ENCODE assay signal across 18 cellular contexts in the genomic region with DNA sequence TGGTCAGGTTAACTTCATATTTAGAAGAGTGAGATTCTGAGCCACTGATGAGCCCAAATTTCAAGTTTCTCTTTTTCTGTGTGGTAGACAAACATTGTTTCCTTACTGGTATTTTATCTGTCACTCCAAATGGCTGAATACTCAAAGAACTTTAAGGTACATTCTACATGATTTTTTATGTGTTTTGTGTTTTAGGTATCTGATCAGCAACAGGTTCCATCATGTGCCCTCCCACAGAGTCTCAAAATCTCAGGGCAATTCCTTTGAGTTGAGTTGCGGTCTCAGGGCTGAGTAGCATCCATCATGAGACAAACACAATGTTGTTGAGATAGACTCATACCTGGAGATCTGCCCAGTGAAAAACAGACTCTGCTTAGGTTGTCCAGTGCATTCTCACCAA. TPM values are rescaled to one million over a fixed set of nuclear protein-coding genes. Genes with fewer than 3 reads are reported as not detected.
DNase-seq lines count a peak whose midpoint lies in the region; ATAC-seq, FAIRE-seq and TF ChIP-seq lines count a peak whose summit lies in the region.
"Had no signal": no experiment of that assay in that cellular context is flagged by ENCODE, and none has a peak within 500 bp of the region (broad histone marks: within the 10 kb centered on the region; RNA-seq: fewer than 3 reads in every experiment).

No MANE protein-coding gene starts in this region.

- no peaks in the 10 kb centered on the region for H3K4me1 ChIP-seq in GM23338 (ENCODE audit: insufficient read depth)
- H3K4me1 ChIP-seq in neural progenitor cell = no peaks in the 10 kb centered on the region

- H3K9me3 Mint-ChIP-seq in GM23338 = no peaks in the 10 kb centered on the region
- no peaks in the 10 kb centered on the region for H3K9me3 Mint-ChIP-seq in neural progenitor cell
- H3K9me3 Mint-ChIP-seq: CD4-positive, alpha-beta memory T cell; H9 had no signal

- H3F3A ChIP-seq in GM23338 (replicated peaks; ENCODE audit: low read depth) (no peaks in the 10 kb centered on the region), neural progenitor cell (ENCODE audit: low read depth) (no peaks in the 10 kb centered on the region)

- H3K4me1 Mint-ChIP-seq in GM23338 (no peaks in the 10 kb centered on the region), neural progenitor cell (peaks cover 36% of the 10 kb centered on the region)
- H3K4me1 Mint-ChIP-seq: H9 had no signal

- no peaks in the 10 kb centered on the region for H3K27me3 ChIP-seq in GM23338 (ENCODE audit: insufficient read depth)
- no peaks in the 10 kb centered on the region for H3K27me3 ChIP-seq in neural progenitor cell

- H3K9ac ChIP-seq in neural progenitor cell = no peak overlapping the region
- H3K9ac ChIP-seq: GM23248 had no signal

- H3K27me3 Mint-ChIP-seq in GM23338 (ENCODE audit: insufficient read depth, low read depth, poor library complexity) (no peaks in the 10 kb centered on the region), neural progenitor cell (ENCODE audit: insufficient read depth, low read depth) (peaks cover 2% of the 10 kb centered on the region)

- H3K36me3 ChIP-seq in GM23338 (ENCODE audit: insufficient read depth) (no peaks in the 10 kb centered on the region; the same call in 1 of the 2 replicates), neural progenitor cell (no peaks in the 10 kb centered on the region)

- H3K27ac Mint-ChIP-seq in GM23338 (no peak overlapping the region), neural progenitor cell (peak overlapping the region; percentile 38)
- H3K27ac Mint-ChIP-seq: CD4-positive, alpha-beta memory T cell; H9 had no signal

- H3K9me2 ChIP-seq in GM23338 (ENCODE audit: insufficient read depth) = no peaks in the 10 kb centered on the region

- H2AFZ ChIP-seq in GM23338 = peak overlapping the region; percentile 44; the same call in 1 of the 2 replicates
- no peak overlapping the region for H2AFZ ChIP-seq in neural progenitor cell (replicated peaks)
- H2AFZ ChIP-seq: GM23248 had no signal

- H3K27ac ChIP-seq in GM23338 (ENCODE audit: low read depth) = no peak overlapping the region
- H3K27ac ChIP-seq in neural progenitor cell = no peak overlapping the region
- H3K27ac ChIP-seq: GM23248 had no signal

- H3K79me2 ChIP-seq in GM23338 (replicated peaks; ENCODE audit: insufficient read depth) (no peaks in the 10 kb centered on the region), neural progenitor cell (ENCODE audit: low read depth) (no peaks in the 10 kb centered on the region)

- TF ChIP-seq CTCF in D721Med (IDR thresholded peaks at IDR 0.05; ENCODE audit: insufficient read depth, missing control alignments) (no peak), GM23338 (conservative IDR thresholded peaks at IDR 0.05; ENCODE audit: low read depth in 2 of 2) (no peak), neural progenitor cell (IDR thresholded peaks at IDR 0.05) (no peak)

- H3K36me3 Mint-ChIP-seq in GM23338 (ENCODE audit: low read depth) (no peaks in the 10 kb centered on the region), neural progenitor cell (no peaks in the 10 kb centered on the region)
- H3K36me3 Mint-ChIP-seq: CD4-positive, alpha-beta memory T cell had no signal

- H3K4me2 ChIP-seq in GM23338 (no peak overlapping the region), neural progenitor cell (no peak overlapping the region)

- H3K4me3 ChIP-seq in GM23338 = no peak overlapping the region
- H3K4me3 ChIP-seq in neural progenitor cell = no peak overlapping the region
- H3K4me3 ChIP-seq: GM23248 had no signal

- H4K20me1 ChIP-seq in GM23338 (replicated peaks; ENCODE audit: insufficient read depth) = no peaks in the 10 kb centered on the region
- no peaks in the 10 kb centered on the region for H4K20me1 ChIP-seq in neural progenitor cell (ENCODE audit: low read depth)

- FAIRE-seq in D721Med (lab: Jason Lieb, UNC) = peak; percentile 21
- FAIRE-seq: G401.6, GM12892, GM19239 had no signal

- H3K4me3 Mint-ChIP-seq in GM23338 = no peak overlapping the region
- no peak overlapping the region for H3K4me3 Mint-ChIP-seq in neural progenitor cell
- H3K4me3 Mint-ChIP-seq: CD4-positive, alpha-beta memory T cell; H9 had no signal

- DNase-seq in D721Med (ENCODE audit: insufficient read length, low spot score) (no peak), GM23338 (ENCODE audit: low spot score) (no peak), M059J (ENCODE audit: low read depth) (peak; percentile 9), neural progenitor cell (ENCODE audit: low spot score) (no peak), SIG-M5 treated with dmso at 0.1 percent for 504 hours (lab: John Stamatoyannopoulos, UW; ENCODE audit: unreplicated experiment) (no peak), left lobe of liver (ENCODE audit: low spot score) (no peak)
- DNase-seq: C1 segment of cervical spinal cord; Calu3; CD4-positive, alpha-beta memory T cell; COR-L47; DMS153; DND-41; GM23248; H9 had no signal

- no peaks in the 10 kb centered on the region for H3K9me3 ChIP-seq in neural progenitor cell (ENCODE audit: low read depth)

- ATAC-seq in GM23338 (no peak), left lobe of liver (no peak), GM18502 (IDR thresholded peaks at IDR 0.05; ENCODE audit: poor library complexity, unreplicated experiment) (no peak)

TF ChIP-seq in GM23338, 12 proteins besides CTCF, POLR2A, EP300 and RAD21:
- TF ChIP-seq, protein P1, sequence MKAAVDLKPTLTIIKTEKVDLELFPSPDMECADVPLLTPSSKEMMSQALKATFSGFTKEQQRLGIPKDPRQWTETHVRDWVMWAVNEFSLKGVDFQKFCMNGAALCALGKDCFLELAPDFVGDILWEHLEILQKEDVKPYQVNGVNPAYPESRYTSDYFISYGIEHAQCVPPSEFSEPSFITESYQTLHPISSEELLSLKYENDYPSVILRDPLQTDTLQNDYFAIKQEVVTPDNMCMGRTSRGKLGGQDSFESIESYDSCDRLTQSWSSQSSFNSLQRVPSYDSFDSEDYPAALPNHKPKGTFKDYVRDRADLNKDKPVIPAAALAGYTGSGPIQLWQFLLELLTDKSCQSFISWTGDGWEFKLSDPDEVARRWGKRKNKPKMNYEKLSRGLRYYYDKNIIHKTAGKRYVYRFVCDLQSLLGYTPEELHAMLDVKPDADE (IDR thresholded peaks at IDR 0.05) = no peak
- TF ChIP-seq EZH2phosphoT487 (IDR thresholded peaks at IDR 0.05; ENCODE audit: unreplicated experiment) = no peak

RNA-seq across cellular contexts. Expression of a gene that starts 14.7 kb away (rescaled TPM):
- 36.8 and 50.3 TPM in 2 replicates for total RNA-seq in GM23338 (2014; rRNA removed; shearing (Covaris generic))
- 19.1 and 23.4 TPM in 2 replicates for polyA plus RNA-seq in GM23338 (2016; fragmentation: Nextera tagmentation; extraction: Ambion mirVana)
- 18.0 and 24.5 TPM in 2 replicates for total RNA-seq in M059J (2014; rRNA removed; shearing (Covaris generic))
- total RNA-seq in neural progenitor cell (ENCODE audit: low replicate concordance) = 61.2 and 61.7 TPM in 2 replicates
- 18.0 TPM for total RNA-seq in left lobe of liver

RNA-seq across cellular contexts. Expression of a gene that starts 57.9 kb away (rescaled TPM):
- total RNA-seq in GM23338 (2014; rRNA removed; shearing (Covaris generic)) = 20.6 and 25.8 TPM in 2 replicates
- 13.4 and 16.9 TPM in 2 replicates for polyA plus RNA-seq in GM23338 (2016; fragmentation: Nextera tagmentation; extraction: Ambion mirVana)
- total RNA-seq in M059J (2014; rRNA removed; shearing (Covaris generic)) = 54.5 and 77.8 TPM in 2 replicates
- total RNA-seq in neural progenitor cell (ENCODE audit: low replicate concordance) (17.8 and 21.6 TPM in 2 replicates), left lobe of liver (22.2 TPM)
